In genomic region chr4:68407015-68407867, GRCh38 we compare ENCODE assay signal across 13 cellular contexts. TPM values are rescaled to one million over a fixed set of nuclear protein-coding genes. Genes with fewer than 3 reads are reported as not detected.
DNase-seq lines count a peak whose midpoint lies in the region; TF ChIP-seq lines count a peak whose summit lies in the region.
"Not testable (repeated sequence)": the region's sequence is repeated elsewhere in the genome, so short reads cannot be mapped to it uniquely, and the experiment has no call there.
"Had no signal": no experiment of that assay in that cellular context is flagged by ENCODE, and none has a peak within 500 bp of the region (broad histone marks: within the 10 kb centered on the region; RNA-seq: fewer than 3 reads in every experiment).

No MANE protein-coding gene starts in this region.

- no CpG with 5 or more reads among the region's 10 CpGs for WGBS in H9 (ENCODE audit: extremely low coverage, insufficient read length, low lambda C conversion rate)
- WGBS in endodermal cell (ENCODE audit: insufficient coverage in 1 of 2, insufficient read length in 1 of 2), 2 experiments, result 0 to 2% methylated on average over 4 to 10 of the region's 10 CpGs
- WGBS in mesendoderm (ENCODE audit: extremely low coverage, insufficient coverage, low lambda C conversion rate), result no CpG with 5 or more reads among the region's 10 CpGs
- WGBS in trophoblast cell (ENCODE audit: extremely low coverage, insufficient coverage, insufficient read length), result no CpG with 5 or more reads among the region's 10 CpGs

- not testable (repeated sequence) for H2BK20ac ChIP-seq in H9 (ENCODE audit: low read depth, low read length, poor library complexity, severe bottlenecking)

- H3K23ac ChIP-seq in H9 (ENCODE audit: insufficient read length, low read depth, low read length); mesendoderm (ENCODE audit: low read length); trophoblast cell (ENCODE audit: low read length): not testable (repeated sequence)

- peak overlapping the region; percentile 100 for H3K4me3 ChIP-seq in endodermal cell (ENCODE audit: low read length)
- peak overlapping the region; percentile 33 for H3K4me3 ChIP-seq in iPS-11a (ENCODE audit: low read depth, low read length)
- H3K4me3 ChIP-seq in mesendoderm (ENCODE audit: low read length), result peak overlapping the region; percentile 59
- not testable (repeated sequence) for H3K4me3 ChIP-seq in trophoblast cell (ENCODE audit: low read depth, low read length)

- not testable (repeated sequence) for H3K9me3 ChIP-seq in H9 (ENCODE audit: control insufficient read depth, low read depth, low read length); endodermal cell (ENCODE audit: control insufficient read depth, low read length); trophoblast cell (ENCODE audit: insufficient read depth, low read depth, low read length)

- not testable (repeated sequence) for H2AK5ac ChIP-seq in H9 (ENCODE audit: insufficient read length, low read length); mesendoderm (ENCODE audit: low read length); trophoblast cell (ENCODE audit: low read length)

- H3K79me2 ChIP-seq in H9 (ENCODE audit: insufficient read depth, low read length); mesendoderm (ENCODE audit: control insufficient read depth, insufficient read depth, low read length); trophoblast cell (ENCODE audit: control insufficient read depth, insufficient read depth, low read length, poor library complexity): not testable (repeated sequence)

- H3K4ac ChIP-seq in H9 (ENCODE audit: low read depth, low read length) (peak overlapping the region; percentile 75; the same call in 1 of the 2 replicates), mesendoderm (ENCODE audit: low read depth, low read length) (peak overlapping the region; percentile 91)
- H3K4ac ChIP-seq in trophoblast cell (ENCODE audit: low read depth, low read length), result not testable (repeated sequence)

- peaks cover 19% of the 10 kb centered on the region for H3K36me3 ChIP-seq in endodermal cell (ENCODE audit: control insufficient read depth, insufficient read depth, low read length)
- H3K36me3 ChIP-seq in mesendoderm (ENCODE audit: control insufficient read depth, insufficient read depth, low read length); trophoblast cell (ENCODE audit: control insufficient read depth in 1 of 2, insufficient read depth in 2 of 2, low read length in 2 of 2): not testable (repeated sequence)

- not testable (repeated sequence) for H2BK15ac ChIP-seq in H9 (ENCODE audit: low read depth, low read length); mesendoderm (replicated peaks; ENCODE audit: low read depth)

- H3K4me3 Mint-ChIP-seq in H9 (peak overlapping the region; percentile 70 to 78), endodermal cell (peak overlapping the region; percentile 84)

- peak overlapping the region; percentile 91 for H4K5ac ChIP-seq in H9 (ENCODE audit: insufficient read length, low read depth, low read length)
- peak overlapping the region; percentile 90 for H4K5ac ChIP-seq in mesendoderm (ENCODE audit: low read length)

- H3K79me1 ChIP-seq in H9 (ENCODE audit: insufficient read depth, low read depth, low read length, poor library complexity, severe bottlenecking); mesendoderm (ENCODE audit: low read length); trophoblast cell (ENCODE audit: low read length): not testable (repeated sequence)

- peak overlapping the region; percentile 99 for H3K9ac ChIP-seq in H9 (ENCODE audit: extremely low read depth, insufficient read length, low read length)
- H3K9ac ChIP-seq in endodermal cell (ENCODE audit: extremely low read depth, low read length, poor library complexity, severe bottlenecking), result peak overlapping the region; percentile 100
- peak overlapping the region; percentile 68 for H3K9ac ChIP-seq in mesendoderm (ENCODE audit: low read length)
- H3K9ac ChIP-seq in trophoblast cell (ENCODE audit: low read length), result not testable (repeated sequence)

- not testable (repeated sequence) for H4K20me1 ChIP-seq in H9 (ENCODE audit: control insufficient read depth, insufficient read depth, insufficient read length)

- not testable (repeated sequence) for TF ChIP-seq CTCF in C4-2B (conservative IDR thresholded peaks at IDR 0.05); H9 (conservative IDR thresholded peaks at IDR 0.05); VCaP (conservative IDR thresholded peaks at IDR 0.05); endodermal cell (conservative IDR thresholded peaks at IDR 0.05)

- H4K8ac ChIP-seq in H9 (replicated peaks; ENCODE audit: insufficient read length, low read depth, low read length); mesendoderm (ENCODE audit: low read depth, low read length): not testable (repeated sequence)
- peak overlapping the region; percentile 35 for H4K8ac ChIP-seq in trophoblast cell (ENCODE audit: low read depth, low read length)

- H3K4me1 ChIP-seq in H9 (ENCODE audit: insufficient read depth, low read length) (peaks cover 19% of the 10 kb centered on the region; the same call in 1 of the 2 replicates), endodermal cell (ENCODE audit: control insufficient read depth, insufficient read depth, low read length) (peaks cover 11% of the 10 kb centered on the region)
- not testable (repeated sequence) for H3K4me1 ChIP-seq in mesendoderm (ENCODE audit: control insufficient read depth, low read depth, low read length); trophoblast cell (ENCODE audit: control insufficient read depth in 1 of 2, insufficient read depth in 2 of 2, low read length in 2 of 2)

- DNase-seq in H9 (peak; percentile 82), endodermal cell (peak; percentile 89), mesendoderm (peak; percentile 92)
- DNase-seq in trophoblast cell, result not testable (repeated sequence)

- not testable (repeated sequence) for H4K12ac ChIP-seq in trophoblast cell (ENCODE audit: low read depth, low read length)

- peak overlapping the region; percentile 79 for H3K4me2 ChIP-seq in H9 (ENCODE audit: insufficient read depth, insufficient read length, low read length)
- H3K4me2 ChIP-seq in mesendoderm (ENCODE audit: low read length), result peak overlapping the region; percentile 26
- H3K4me2 ChIP-seq in trophoblast cell (ENCODE audit: low read length), result peak overlapping the region; percentile 53

- H3K9me3 Mint-ChIP-seq in H9, endodermal cell: not testable (repeated sequence)

- peak overlapping the region; percentile 76; the same call in 1 of the 2 replicates for H3K14ac ChIP-seq in H9 (ENCODE audit: insufficient read depth, low read length)
- H3K14ac ChIP-seq in trophoblast cell (ENCODE audit: low read length), result not testable (repeated sequence)

- peaks cover 71 to 82% of the 10 kb centered on the region in 2 experiments for H3K4me1 Mint-ChIP-seq in H9
- H3K4me1 Mint-ChIP-seq in endodermal cell, result peaks cover 33% of the 10 kb centered on the region

- H2BK5ac ChIP-seq in H9 (ENCODE audit: insufficient read length, low read length) (peak overlapping the region; percentile 98), mesendoderm (ENCODE audit: low read length) (peak overlapping the region; percentile 98), trophoblast cell (ENCODE audit: low read depth, low read length, poor library complexity) (peak overlapping the region; percentile 76)

- peak overlapping the region; percentile 98 to 100 (median 99) for H3K27ac Mint-ChIP-seq in H9
- peak overlapping the region; percentile 99 for H3K27ac Mint-ChIP-seq in endodermal cell

- peak overlapping the region; percentile 89 for H2BK120ac ChIP-seq in H9 (ENCODE audit: low read depth, low read length, poor library complexity, severe bottlenecking)
- H2BK120ac ChIP-seq in mesendoderm (ENCODE audit: low read depth, low read length), result peak overlapping the region; percentile 88
- H2BK120ac ChIP-seq in trophoblast cell (ENCODE audit: insufficient read depth, low read length, poor library complexity), result peak overlapping the region; percentile 76

- peak overlapping the region; percentile 57 for H3K27ac ChIP-seq in C4-2B
- peak overlapping the region; percentile 100 for H3K27ac ChIP-seq in H9 (ENCODE audit: insufficient read length, low read depth, low read length)
- H3K27ac ChIP-seq in VCaP, result peak overlapping the region; percentile 7
- peak overlapping the region; percentile 58 for H3K27ac ChIP-seq in endodermal cell (ENCODE audit: low read depth, low read length)
- peak overlapping the region; percentile 98 for H3K27ac ChIP-seq in mesendoderm (ENCODE audit: low read depth, low read length)
- H3K27ac ChIP-seq in trophoblast cell (ENCODE audit: low read depth, low read length), result peak overlapping the region; percentile 81

- not testable (repeated sequence) for H2AFZ ChIP-seq in H9 (ENCODE audit: low read length); trophoblast cell (ENCODE audit: insufficient read depth, low read length, poor library complexity)

- H3K27me3 ChIP-seq in H9 (ENCODE audit: insufficient read depth, low read length); endodermal cell (ENCODE audit: control insufficient read depth, insufficient read depth, low read length, poor library complexity, severe bottlenecking); mesendoderm (ENCODE audit: insufficient read depth, low read length, poor library complexity); trophoblast cell (ENCODE audit: insufficient read depth, low read length): not testable (repeated sequence)

- H2BK12ac ChIP-seq in H9 (ENCODE audit: insufficient read length, low read depth, low read length), result not testable (repeated sequence)
- peak overlapping the region; percentile 58 for H2BK12ac ChIP-seq in trophoblast cell (ENCODE audit: low read length)

- peak overlapping the region; percentile 91 for H3T11ph ChIP-seq in H9 (ENCODE audit: low read length)

- not testable (repeated sequence) for H3K27me3 Mint-ChIP-seq in H9 (ENCODE audit: low read depth); endodermal cell (ENCODE audit: insufficient read depth)

- H3K23me2 ChIP-seq in H9 (ENCODE audit: insufficient read length, low read depth, low read length, poor library complexity, severe bottlenecking), result not testable (repeated sequence)

- H3K18ac ChIP-seq in H9 (ENCODE audit: insufficient read length, low read depth, low read length) (peak overlapping the region; percentile 87), mesendoderm (ENCODE audit: low read length) (peak overlapping the region; percentile 100)
- H3K18ac ChIP-seq in trophoblast cell (ENCODE audit: low read length), result not testable (repeated sequence)

- peak overlapping the region; percentile 95 for H3K56ac ChIP-seq in H9 (ENCODE audit: insufficient read length, low read depth, low read length)
- peak overlapping the region; percentile 86 for H3K56ac ChIP-seq in mesendoderm (ENCODE audit: low read length)

- not testable (repeated sequence) for H3K36me3 Mint-ChIP-seq in H9 (ENCODE audit: insufficient read depth in 1 of 3, low read depth in 3 of 3)
- H3K36me3 Mint-ChIP-seq in endodermal cell (ENCODE audit: low read depth), result peaks cover 19% of the 10 kb centered on the region

- not testable (repeated sequence) for H4K91ac ChIP-seq in H9 (ENCODE audit: insufficient read length, low read depth, low read length)
- peak overlapping the region; percentile 55 for H4K91ac ChIP-seq in trophoblast cell (ENCODE audit: low read depth, low read length)

RNA-seq across cellular contexts. Expression of gene TMPRSS11E, which starts 40.0 kb away (rescaled TPM):
- total RNA-seq in H9 (2021) (2.3 and 3.3 TPM in 2 replicates), endodermal cell (10 to 100 TPM in 1 of 2 donors, 1 to 10 TPM in 1; 4.4 to 11.1 TPM)
- polyA plus RNA-seq in endodermal cell (2013, experiment 1 of 2), result 1.5 TPM
- polyA plus RNA-seq in endodermal cell (2013, experiment 2 of 2), result 1.4 TPM
- 4.8 TPM for polyA plus RNA-seq in mesendoderm (2013, experiment 1 of 2)
- 5.3 TPM for polyA plus RNA-seq in mesendoderm (2013, experiment 2 of 2)
- 2.1 and 2.7 TPM in 2 replicates for polyA plus RNA-seq in trophoblast cell (2013)
- total RNA-seq: Calu3; CD4-positive, alpha-beta T cell; Daoy; GM23248; HFFc6; HT1080 had no signal
- polyA plus RNA-seq: GM23248 had no signal

RNA-seq across cellular contexts. Expression of gene YTHDC1, which starts 57.4 kb away (rescaled TPM):
- 155 and 158 TPM in 2 replicates for total RNA-seq in H9 (2021)
- total RNA-seq in endodermal cell, result 100 to 1,000 TPM; 170 to 184 TPM
- 95.2 TPM for polyA plus RNA-seq in endodermal cell (2013, experiment 1 of 2)
- 83.8 TPM for polyA plus RNA-seq in endodermal cell (2013, experiment 2 of 2)
- 86.3 TPM for polyA plus RNA-seq in mesendoderm (2013, experiment 1 of 2)
- 87.6 TPM for polyA plus RNA-seq in mesendoderm (2013, experiment 2 of 2)
- 66.0 and 69.7 TPM in 2 replicates for polyA plus RNA-seq in trophoblast cell (2013)

Comparison
In these comparisons a context has a peak if more than half of its experiments do, and no peak if none do; other contexts are left out.
1. H3K27ac ChIP-seq: peak in every context shown above with its lines; median percentile 100 in H9; 98 in mesendoderm; 81 in trophoblast cell; 58 in endodermal cell; 57 in C4-2B; 7 in VCaP.
2. H3K4me2 ChIP-seq: peak in every context shown above with its lines; median percentile 79 in H9; 53 in trophoblast cell; 26 in mesendoderm.